Comparison of ENCODE assay signal across 2 cellular contexts in the genomic region with DNA sequence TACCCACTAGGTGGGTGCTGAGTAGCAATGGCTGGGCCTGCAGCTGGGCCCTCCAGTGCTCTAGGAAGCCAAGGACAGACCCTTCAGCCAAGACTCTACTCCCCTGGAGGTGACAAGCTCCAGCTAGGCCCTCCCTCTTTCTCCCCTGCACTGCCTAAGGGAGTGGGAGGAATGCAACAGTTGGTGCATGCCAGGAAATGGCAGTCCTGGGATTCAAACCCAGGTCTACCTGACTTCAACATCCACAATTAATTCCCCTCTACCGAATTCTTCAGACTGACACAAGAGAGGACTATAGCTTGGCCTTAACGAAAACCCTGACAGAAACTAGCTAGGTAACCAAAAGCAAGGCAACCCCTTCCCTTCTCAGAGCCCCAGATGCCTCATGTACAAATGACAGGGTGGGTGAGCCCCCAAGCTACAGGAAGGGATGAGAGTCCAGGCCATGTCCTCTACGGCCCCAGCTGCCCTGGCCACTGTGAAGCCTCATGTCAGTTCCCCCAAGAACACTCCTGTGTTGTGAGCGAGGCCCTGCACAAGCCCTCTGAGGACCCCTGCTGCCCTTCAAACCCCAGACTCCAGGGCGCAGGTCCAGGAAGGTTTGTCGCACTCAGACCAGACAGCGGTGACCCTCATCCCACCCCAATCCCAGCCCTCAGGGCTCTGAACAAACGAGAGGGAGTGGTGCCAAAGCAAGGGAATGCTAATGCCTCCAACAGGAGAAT.
TF ChIP-seq lines count a peak whose summit lies in the region.

No MANE protein-coding gene starts in this region.

TF ChIP-seq in HEK293, 187 proteins besides CTCF, POLR2A, EP300 and RAD21:
- peak; percentile 54 for TF ChIP-seq GLIS1 (tag by site-specific recombination; IDR thresholded peaks at IDR 0.05)
- no peak for TF ChIP-seq HOXC10 (CRISPR knock-in tag; IDR thresholded peaks at IDR 0.05)
- peak; percentile 84 for TF ChIP-seq SCRT2 (tag by site-specific recombination; IDR thresholded peaks at IDR 0.05)
- peak; percentile 69; the same call in 1 of the 2 replicates for TF ChIP-seq SCRT1 (tag by site-specific recombination; IDR thresholded peaks at IDR 0.05; ENCODE audit: borderline replicate concordance)
- TF ChIP-seq ZFHX2 (tag by site-specific recombination; conservative IDR thresholded peaks at IDR 0.05), result 0 out of 2 replicates have a peak, but pooled peaks have one; percentile 19

TF ChIP-seq in H1, 55 proteins besides CTCF, POLR2A, EP300 and RAD21:
- TF ChIP-seq BACH1 (IDR thresholded peaks at IDR 0.05; ENCODE audit: low read length), result no peak
- TF ChIP-seq TAF1 (IDR thresholded peaks at IDR 0.05; ENCODE audit: low read depth, low read length), result no peak
- TF ChIP-seq GABPA (IDR thresholded peaks at IDR 0.05; ENCODE audit: borderline replicate concordance, insufficient read depth, low read length), result no peak
- TF ChIP-seq GTF2F1 (IDR thresholded peaks at IDR 0.05; ENCODE audit: borderline replicate concordance, low read depth, low read length), result no peak
- no peak for TF ChIP-seq RFX5 (IDR thresholded peaks at IDR 0.05; ENCODE audit: borderline replicate concordance, low read depth, low read length)
- TF ChIP-seq SRF (IDR thresholded peaks at IDR 0.05; ENCODE audit: low read depth, low read length), result no peak
- TF ChIP-seq SIN3A (conservative IDR thresholded peaks at IDR 0.05 in 1 of 2, IDR thresholded peaks at IDR 0.05 in 1 of 2; ENCODE audit: low read depth in 1 of 2, low read length in 2 of 2), result no peak
- TF ChIP-seq SAP30 (IDR thresholded peaks at IDR 0.05; ENCODE audit: insufficient read depth, insufficient replicate concordance, low read length), result no peak
- no peak for TF ChIP-seq CBX8 (IDR thresholded peaks at IDR 0.05; ENCODE audit: borderline replicate concordance, low read depth, low read length)
TF ChIP-seq in H1: peak in this region for 0.
